In genomic region chr2:191677646-191678436, GRCh38 we compare ENCODE assay signal across 8 cellular contexts. TPM values are rescaled to one million over a fixed set of nuclear protein-coding genes. Genes with fewer than 3 reads are reported as not detected.
DNase-seq lines count a peak whose midpoint lies in the region; ATAC-seq and TF ChIP-seq lines count a peak whose summit lies in the region.

Gene NABP1 (plus strand): TSS chr2:191678136. CDS start chr2:191678615, 479 bp downstream.

- no peaks in the 10 kb centered on the region for H3K27me3 ChIP-seq in CD4-positive, alpha-beta T cell (ENCODE audit: control insufficient read depth, insufficient read depth, low read length)
- H3K27me3 ChIP-seq in liver (ENCODE audit: control insufficient read depth in 4 of 4, insufficient read depth in 4 of 4, low read length in 3 of 4): no peaks in the 10 kb centered on the region

- no peaks in the 10 kb centered on the region for H3K9me3 Mint-ChIP-seq in CD4-positive, alpha-beta T cell

- CTCF ChIA-PET in CD4-positive, alpha-beta T cell (lab: Charles Lee): no interaction called here

- H3K27ac Mint-ChIP-seq in CD4-positive, alpha-beta T cell: peak within 1 kb of the TSS; percentile 100

- intact Hi-C loops in CD4-positive, alpha-beta T cell (cut with DNase I, micrococcal nuclease): loop anchor here (1.0 to 5.0 kb wide), 8 partner anchors 53 to 1891 kb away; partner anchors contain the start of genes GLS (in 1 of the 2), MFSD6 (in 1 of the 2) and NAB1 (in 1 of the 2)

- peak within 1 kb of the TSS; percentile 97 for H3K4me3 Mint-ChIP-seq in CD4-positive, alpha-beta T cell

- H3K9ac ChIP-seq in liver (ENCODE audit: low read depth in 1 of 2, low read length in 2 of 2): peak within 1 kb of the TSS; percentile 97 to 100

- peak in 1 of 2 donors; percentile 33 for TF ChIP-seq RAD21 in liver (IDR thresholded peaks at IDR 0.05)

- peaks cover 0 to 6% (median 1%) of the 10 kb centered on the region in 4 donors for H3K36me3 ChIP-seq in liver (ENCODE audit: control insufficient read depth in 4 of 4, insufficient read depth in 3 of 4, low read depth in 1 of 4, low read length in 3 of 4)

- POLR2A ChIA-PET in CD4-positive, alpha-beta T cell (lab: Charles Lee): interaction anchor here (0.7 to 9.2 kb wide), 30 partner anchors 8 to 1270 kb away, joined by 3 to 276 read pairs (median 6); partner anchors contain the start of genes GLS, STAT1 and STAT4

- H3K27ac ChIP-seq in CD4-positive, alpha-beta T cell (ENCODE audit: low read depth, low read length): peak within 1 kb of the TSS; percentile 90
- peak within 1 kb of the TSS; percentile 98 to 99 for H3K27ac ChIP-seq in liver (ENCODE audit: low read depth in 1 of 2, low read length in 2 of 2)

- H3K9me3 ChIP-seq in CD4-positive, alpha-beta T cell (ENCODE audit: control insufficient read depth, low read length): no peaks in the 10 kb centered on the region
- H3K9me3 ChIP-seq in liver (ENCODE audit: control insufficient read depth in 4 of 4, low read length in 3 of 4): no peaks in the 10 kb centered on the region

- H3K4me1 ChIP-seq in liver (ENCODE audit: control insufficient read depth in 4 of 4, insufficient read depth in 4 of 4, low read length in 3 of 4): peaks cover 0 to 15% (median 3%) of the 10 kb centered on the region in 4 donors

- peaks cover 45% of the 10 kb centered on the region for H3K36me3 Mint-ChIP-seq in CD4-positive, alpha-beta T cell (ENCODE audit: low read depth)

- TF ChIP-seq CTCF in CD4-positive, alpha-beta T cell (IDR thresholded peaks at IDR 0.05): no peak
- TF ChIP-seq CTCF in liver (IDR thresholded peaks at IDR 0.05; ENCODE audit: low read depth, low read length, missing input control): no peak

- H3K4me1 Mint-ChIP-seq in CD4-positive, alpha-beta T cell (ENCODE audit: low read depth): peaks cover 75% of the 10 kb centered on the region

- DNase-seq in CD4-positive, alpha-beta T cell: peak; percentile 98 to 99 (median 99)
- DNase-seq in NCI-H82 treated with DMSO at 0.1 percent for 48 hours (lab: John Stamatoyannopoulos, UW; ENCODE audit: unreplicated experiment) (peak; percentile 88), dermis blood vessel endothelial cell (peak; percentile 99)
- DNase-seq in activated CD4-positive, alpha-beta T cell treated with anti-CD3 and anti-CD28 coated beads, Interleukin-2, amount 50 U/mL, for 48 hours: peak; percentile 98
- DNase-seq in stimulated activated CD4-positive, alpha-beta T cell treated with anti-CD3 and anti-CD28 coated beads, Interleukin-4, amount 100 ng/mL, for 1 hour: peak; percentile 99

- under 1% methylated on average over 66 of the region's 66 CpGs for WGBS in liver

- no peaks in the 10 kb centered on the region for H3K27me3 Mint-ChIP-seq in CD4-positive, alpha-beta T cell

- peak; percentile 86 for ATAC-seq in CD4-positive, alpha-beta T cell (ENCODE audit: poor library complexity)
- peak; percentile 59 for ATAC-seq in GM19452 (IDR thresholded peaks at IDR 0.05; ENCODE audit: unreplicated experiment)
- peak; percentile 24 for ATAC-seq in HG03575 (IDR thresholded peaks at IDR 0.05; ENCODE audit: extremely low read depth, insufficient number of reproducible peaks, low FRiP score, unreplicated experiment)

- peak within 1 kb of the TSS; percentile 70 to 98 (median 79) for H3K4me3 ChIP-seq in liver (ENCODE audit: low read depth in 1 of 3, low read length in 3 of 3)

TF ChIP-seq in liver, 16 proteins besides CTCF, POLR2A, EP300 and RAD21:
- no peak for TF ChIP-seq FOXA2 (IDR thresholded peaks at IDR 0.05)
- no peak for TF ChIP-seq EGR1 (IDR thresholded peaks at IDR 0.05; ENCODE audit: low read depth in 2 of 2)
- no peak for TF ChIP-seq ZBTB33 (IDR thresholded peaks at IDR 0.05)
- TF ChIP-seq TAF1 (conservative IDR thresholded peaks at IDR 0.05): peak; percentile 99
- peak; percentile 97 for TF ChIP-seq REST (IDR thresholded peaks at IDR 0.05)
- peak; percentile 47 for TF ChIP-seq MAX (IDR thresholded peaks at IDR 0.05)
- TF ChIP-seq HNF4G (IDR thresholded peaks at IDR 0.05): no peak
- peak in 1 of 2 donors; percentile 24 for TF ChIP-seq JUND (IDR thresholded peaks at IDR 0.05)
- TF ChIP-seq GABPA (IDR thresholded peaks at IDR 0.05 in 1 of 2, conservative IDR thresholded peaks at IDR 0.05 in 1 of 2): no peak
- TF ChIP-seq NR2F2 (IDR thresholded peaks at IDR 0.05): peak; percentile 8
- TF ChIP-seq YY1 (IDR thresholded peaks at IDR 0.05): peak; percentile 36
- TF ChIP-seq HNF4A (conservative IDR thresholded peaks at IDR 0.05): no peak
- peak; percentile 28 for TF ChIP-seq FOXA1 (IDR thresholded peaks at IDR 0.05)
- no peak for TF ChIP-seq ATF3 (IDR thresholded peaks at IDR 0.05)
- TF ChIP-seq RXRA (IDR thresholded peaks at IDR 0.05): peak in 1 of 2 donors; percentile 12
- TF ChIP-seq SP1 (IDR thresholded peaks at IDR 0.05): peak; percentile 85

RNA-seq across cellular contexts. Expression of gene NABP1, which starts in this region (rescaled TPM):
- 10 to 100 TPM; 32.0 to 32.9 TPM for total RNA-seq in CD4-positive, alpha-beta T cell
- total RNA-seq in dermis blood vessel endothelial cell (15.7 and 20.9 TPM in 2 replicates), liver (10 to 100 TPM in 1 of 2 donors, 1 to 10 TPM in 1; 9.9 to 26.8 TPM)
- polyA plus RNA-seq in liver: 10 to 100 TPM in 1 of 2 donors, 1 to 10 TPM in 1; 3.6 to 35.5 TPM

Comparison
In these comparisons a context has a peak if more than half of its experiments do, and no peak if none do; other contexts are left out.
1. Peak in every context shown above with its lines: DNase-seq, ATAC-seq, H3K4me3 ChIP-seq and H3K27ac ChIP-seq.
2. ATAC-seq: peak in every context shown above with its lines; median percentile 86 in CD4-positive, alpha-beta T cell; 59 in GM19452; 24 in HG03575.